In genomic region chr2:100845141-100845991, GRCh38 we compare ENCODE assay signal across 1 cellular context.
TF ChIP-seq lines count a peak whose summit lies in the region.

No MANE protein-coding gene starts in this region.

TF ChIP-seq in H1, 55 proteins besides CTCF, POLR2A, EP300 and RAD21:
- TF ChIP-seq ASH2L (IDR thresholded peaks at IDR 0.05; ENCODE audit: low read length): no peak
